1 cellular context compared by ENCODE assay signal in the genomic region with DNA sequence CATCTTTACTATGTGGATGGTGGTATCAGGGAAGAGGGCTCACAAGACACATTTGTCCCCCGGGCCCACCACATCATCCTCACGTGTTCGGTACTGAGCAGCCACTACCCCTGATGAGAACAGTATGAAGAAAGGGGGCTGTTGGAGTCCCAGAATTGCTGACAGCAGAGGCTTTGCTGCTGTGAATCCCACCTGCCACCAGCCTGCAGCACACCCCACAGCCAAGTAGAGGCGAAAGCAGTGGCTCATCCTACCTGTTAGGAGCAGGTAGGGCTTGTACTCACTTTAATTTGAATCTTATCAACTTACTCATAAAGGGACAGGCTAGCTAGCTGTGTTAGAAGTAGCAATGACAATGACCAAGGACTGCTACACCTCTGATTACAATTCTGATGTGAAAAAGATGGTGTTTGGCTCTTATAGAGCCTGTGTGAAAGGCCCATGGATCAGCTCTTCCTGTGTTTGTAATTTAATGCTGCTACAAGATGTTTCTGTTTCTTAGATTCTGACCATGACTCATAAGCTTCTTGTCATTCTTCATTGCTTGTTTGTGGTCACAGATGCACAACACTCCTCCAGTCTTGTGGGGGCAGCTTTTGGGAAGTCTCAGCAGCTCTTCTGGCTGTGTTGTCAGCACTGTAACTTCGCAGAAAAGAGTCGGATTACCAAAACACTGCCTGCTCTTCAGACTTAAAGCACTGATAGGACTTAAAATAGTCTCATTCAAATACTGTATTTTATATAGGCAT.
TF ChIP-seq lines count a peak whose summit lies in the region.

No MANE protein-coding gene starts in this region.

TF ChIP-seq in GM12878, 131 proteins besides CTCF, POLR2A, EP300 and RAD21 (continued from another document):
- no peak for TF ChIP-seq RELB (IDR thresholded peaks at IDR 0.05; ENCODE audit: low read depth)
- TF ChIP-seq RFX5 (IDR thresholded peaks at IDR 0.05; ENCODE audit: low read depth, low read length) = no peak
- no peak for TF ChIP-seq NFXL1 (IDR thresholded peaks at IDR 0.05; ENCODE audit: borderline replicate concordance)
- no peak for TF ChIP-seq E2F4 (IDR thresholded peaks at IDR 0.05; ENCODE audit: low read depth, low read length)
- no peak for TF ChIP-seq NR2C2 (IDR thresholded peaks at IDR 0.05; ENCODE audit: borderline replicate concordance, control insufficient read depth, insufficient read length, low read depth)
